In the genomic region with DNA sequence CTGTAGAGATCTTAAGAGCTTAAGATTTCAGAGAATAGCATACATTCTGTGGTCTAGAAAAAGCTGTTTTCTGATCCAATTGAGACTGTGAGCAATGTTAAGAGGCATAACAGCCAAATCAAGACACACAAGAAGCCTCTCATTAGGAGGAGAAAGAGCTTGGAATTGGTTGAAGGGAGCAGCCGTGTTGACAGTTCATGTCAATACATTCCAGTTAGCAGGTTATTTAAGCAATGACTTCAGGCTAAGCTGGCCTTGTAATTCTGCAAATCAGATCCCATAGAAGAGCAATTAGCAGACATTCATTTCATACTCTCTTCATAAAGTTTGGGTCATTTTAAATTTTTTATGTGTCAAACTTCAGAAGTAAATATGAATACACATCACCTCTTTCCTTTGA, we compare ENCODE assay signal across 25 cellular contexts.
"Had no signal": no experiment of that assay in that cellular context is flagged by ENCODE, and none has a peak within 500 bp of the region (broad histone marks: within the 10 kb centered on the region; RNA-seq: fewer than 3 reads in every experiment).

No MANE protein-coding gene starts in this region.

- H3K27me3 ChIP-seq: esophagus muscularis mucosa, foreskin keratinocyte, heart right ventricle, neutrophil, right atrium auricular region, sigmoid colon, stomach, testis, tibial artery had no signal

- DNase-seq: dermis blood vessel endothelial cell; effector memory CD4-positive, alpha-beta T cell; foreskin keratinocyte; glutamatergic neuron; heart right ventricle; hippocampal formation; left cardiac atrium; mesenchymal stem cell; naive B cell; sigmoid colon; stimulated activated CD4-positive, alpha-beta T cell treated with anti-CD3 and anti-CD28 coated beads, Interleukin-2, amount 100 ng/mL, for 24 hours; stimulated activated CD4-positive, alpha-beta T cell treated with anti-CD3 and anti-CD28 coated beads, Interleukin-4, amount 100 ng/mL, for 24 hours; stimulated activated naive CD4-positive, alpha-beta T cell treated with Interleukin-2 at 50 U/mL for 16 hours; stomach; testis; tibial artery had no signal

- H3K4me1 ChIP-seq: esophagus muscularis mucosa, parathyroid adenoma, prostate gland, right atrium auricular region, stomach, testis had no signal

- H3K27ac ChIP-seq: coronary artery, esophagus muscularis mucosa, foreskin keratinocyte, heart right ventricle, neutrophil, parathyroid adenoma, prostate gland, right atrium auricular region, sigmoid colon, stomach, testis, tibial artery had no signal

- H3K36me3 ChIP-seq: esophagus muscularis mucosa, heart right ventricle, neutrophil, prostate gland, right atrium auricular region, sigmoid colon, stomach, tibial artery had no signal

- H3K4me3 ChIP-seq: coronary artery, esophagus muscularis mucosa, heart right ventricle, mucosa of descending colon, prostate gland, right atrium auricular region, sigmoid colon, stomach, testis, tibial artery had no signal

- H3K9me3 ChIP-seq: esophagus muscularis mucosa, heart right ventricle, mucosa of descending colon, neutrophil, prostate gland, right atrium auricular region, sigmoid colon, stomach, testis, tibial artery had no signal

- ATAC-seq: foreskin keratinocyte; heart right ventricle; left cardiac atrium; natural killer cell treated with Interleukin-12 subunit alpha and Interleukin-12 subunit beta and Interleukin-15 and Interleukin-18, amount 100 ng/mL, for 72 hours; stimulated activated effector memory CD8-positive, alpha-beta T cell treated with anti-CD3 and anti-CD28 coated beads, Interleukin-12 subunit alpha, Interleukin-12 subunit beta, amount 100 ng/mL, for 72 hours had no signal
